In the genomic region with DNA sequence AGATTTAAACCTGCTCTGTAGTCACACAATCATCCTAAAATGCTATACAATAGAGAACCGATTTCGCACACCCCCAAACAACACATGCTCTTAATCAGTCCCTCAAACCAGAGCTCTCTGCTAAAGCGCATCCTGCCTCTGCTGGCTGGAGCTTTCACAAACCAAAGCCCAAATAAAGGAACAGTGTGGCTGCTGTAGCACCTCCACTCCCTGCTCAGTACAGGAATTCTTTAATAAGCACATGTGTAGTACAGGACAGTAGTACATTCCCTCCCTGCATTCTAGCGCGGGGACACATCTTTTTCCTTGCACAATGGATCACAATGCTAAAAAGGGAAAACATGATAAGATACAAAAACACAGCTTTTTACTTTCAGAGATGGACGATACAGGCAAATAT, we compare ENCODE assay signal across 13 cellular contexts.
DNase-seq lines count a peak whose midpoint lies in the region; ATAC-seq and TF ChIP-seq lines count a peak whose summit lies in the region.
"Had no signal": no experiment of that assay in that cellular context is flagged by ENCODE, and none has a peak within 500 bp of the region (broad histone marks: within the 10 kb centered on the region; RNA-seq: fewer than 3 reads in every experiment).

No MANE protein-coding gene starts in this region.

- DNase-seq in Right ventricle myocardium inferior (ENCODE audit: missing footprints) (no peak), cardiac septum (ENCODE audit: low spot score) (no peak), esophagus squamous epithelium (lab: John Stamatoyannopoulos, UW) (no peak), chondrocyte (ENCODE audit: low spot score) (no peak), nephron progenitor cell (no peak)
- no peak for DNase-seq in activated CD8-positive, alpha-beta memory T cell treated with anti-CD3 and anti-CD28 coated beads, Interleukin-2, amount 50 U/mL, for 4 hours
- DNase-seq: activated CD8-positive, alpha-beta T cell treated with anti-CD3 and anti-CD28 coated beads, Interleukin-2, amount 10 ng/mL, durations not matched to agents 7 days and 5 days; NCI-H1417 treated with DMSO at 0.1 percent for 48 hours; SHP77 treated with DMSO at 0.1 percent for 48 hours; upper lobe of left lung had no signal

- H3K4me1 Mint-ChIP-seq in chondrocyte (ENCODE audit: low read depth) (peaks cover 10% of the 10 kb centered on the region), nephron progenitor cell (peaks cover 10% of the 10 kb centered on the region)
- H3K4me1 Mint-ChIP-seq: central memory CD8-positive, alpha-beta T cell had no signal

- H3K4me3 Mint-ChIP-seq in chondrocyte (ENCODE audit: unreplicated experiment) = no peak overlapping the region
- no peak overlapping the region for H3K4me3 Mint-ChIP-seq in nephron progenitor cell
- H3K4me3 Mint-ChIP-seq: activated CD8-positive, alpha-beta T cell treated with anti-CD3 and anti-CD28 coated beads, Interleukin-2, amount 10 ng/mL, durations not matched to agents 7 days and 5 days; central memory CD8-positive, alpha-beta T cell had no signal

- H3K27ac ChIP-seq in esophagus squamous epithelium (no peak overlapping the region), muscle layer of duodenum (ENCODE audit: low read length) (no peak overlapping the region)
- H3K27ac ChIP-seq: upper lobe of left lung had no signal

- H3K27me3 Mint-ChIP-seq in chondrocyte (ENCODE audit: low read depth) (peaks cover 20% of the 10 kb centered on the region), nephron progenitor cell (ENCODE audit: low read depth, poor library complexity) (peaks cover 5% of the 10 kb centered on the region)
- H3K27me3 Mint-ChIP-seq: central memory CD8-positive, alpha-beta T cell had no signal

- H3K27me3 ChIP-seq in esophagus squamous epithelium (peaks cover 0 to 5% (median 0%) of the 10 kb centered on the region in 4 donors), muscle layer of duodenum (ENCODE audit: low read depth, low read length) (no peaks in the 10 kb centered on the region)
- H3K27me3 ChIP-seq: upper lobe of left lung had no signal

- H3K36me3 ChIP-seq in esophagus squamous epithelium (no peaks in the 10 kb centered on the region), muscle layer of duodenum (ENCODE audit: control insufficient read depth in 1 of 2, insufficient read depth in 2 of 2, low read length in 2 of 2) (no peaks in the 10 kb centered on the region)
- H3K36me3 ChIP-seq: upper lobe of left lung had no signal

- intact Hi-C loops in Right ventricle myocardium inferior (cut with DNase I) (no loop called here), cardiac septum (cut with DNase I) (no loop called here), esophagus squamous epithelium (cut with DNase I) (no loop called here)

- H3K9me3 Mint-ChIP-seq in chondrocyte (ENCODE audit: low read depth) (no peaks in the 10 kb centered on the region), nephron progenitor cell (no peaks in the 10 kb centered on the region)

- TF ChIP-seq POLR2A in esophagus squamous epithelium (IDR thresholded peaks at IDR 0.05) = no peak

- H3K4me3 ChIP-seq in esophagus squamous epithelium (peak overlapping the region in 3 of 4 donors; percentile 15 to 51 (median 31)), muscle layer of duodenum (ENCODE audit: low read depth in 1 of 2, low read length in 2 of 2) (peak overlapping the region; percentile 43 to 54)

- ATAC-seq in Right ventricle myocardium inferior = peak; percentile 75
- ATAC-seq in GM21390 (IDR thresholded peaks at IDR 0.05; ENCODE audit: unreplicated experiment) = no peak
- ATAC-seq: activated CD8-positive, alpha-beta T cell treated with anti-CD3 and anti-CD28 coated beads, Interleukin-2, amount 10 ng/mL, durations not matched to agents 7 days and 5 days had no signal

- no peaks in the 10 kb centered on the region for H3K9me3 ChIP-seq in esophagus squamous epithelium
- no peaks in the 10 kb centered on the region for H3K9me3 ChIP-seq in muscle layer of duodenum (ENCODE audit: control insufficient read depth in 1 of 2, low read length in 2 of 2)
- H3K9me3 ChIP-seq: upper lobe of left lung had no signal

- H3K27ac Mint-ChIP-seq in chondrocyte (ENCODE audit: unreplicated experiment) (no peak overlapping the region), nephron progenitor cell (no peak overlapping the region)
- H3K27ac Mint-ChIP-seq: activated CD8-positive, alpha-beta T cell treated with anti-CD3 and anti-CD28 coated beads, Interleukin-2, amount 10 ng/mL, durations not matched to agents 7 days and 5 days had no signal

- TF ChIP-seq CTCF in esophagus squamous epithelium (IDR thresholded peaks at IDR 0.05) (no peak), chondrocyte (IDR thresholded peaks at IDR 0.05) (no peak), nephron progenitor cell (IDR thresholded peaks at IDR 0.05) (no peak)

- H3K4me1 ChIP-seq in esophagus squamous epithelium (peaks cover 0 to 20% (median 0%) of the 10 kb centered on the region in 3 donors), muscle layer of duodenum (ENCODE audit: control insufficient read depth in 1 of 2, insufficient read depth in 2 of 2, low read length in 2 of 2) (peaks cover 7 to 9% of the 10 kb centered on the region in 2 donors)

- 54 to 55% methylated on average over 6 of the region's 6 CpGs for WGBS in esophagus squamous epithelium, 2 donors

- H3K36me3 Mint-ChIP-seq in chondrocyte (ENCODE audit: low read depth) = no peaks in the 10 kb centered on the region
- no peaks in the 10 kb centered on the region for H3K36me3 Mint-ChIP-seq in nephron progenitor cell (ENCODE audit: low read depth)
